Comparison of ENCODE assay signal across 1 cellular context in genomic region chr1:6162773-6163172, GRCh38.
TF ChIP-seq lines count a peak whose summit lies in the region.

No MANE protein-coding gene starts in this region.

TF ChIP-seq in HCT116, 20 proteins besides CTCF, POLR2A, EP300 and RAD21 (continued from another document):
- no peak for TF ChIP-seq SIN3A (IDR thresholded peaks at IDR 0.05; ENCODE audit: low read depth)
